Comparison of ENCODE assay signal across 35 cellular contexts in genomic region chr15:81785181-81785580, GRCh38.
"Had no signal": no experiment of that assay in that cellular context is flagged by ENCODE, and none has a peak within 500 bp of the region (broad histone marks: within the 10 kb centered on the region; RNA-seq: fewer than 3 reads in every experiment).

No MANE protein-coding gene starts in this region.

- H3K27ac ChIP-seq: Peyer's patch, VCaP had no signal

- DNase-seq: activated CD4-positive, alpha-beta T cell treated with anti-CD3 and anti-CD28 coated beads for 36 hours; activated CD4-positive, alpha-beta T cell treated with anti-CD3 and anti-CD28 coated beads, Interleukin-2, amount 10 ng/mL, durations not matched to agents 7 days and 5 days; activated CD4-positive, alpha-beta T cell treated with anti-CD3 and anti-CD28 coated beads, Interleukin-2, amount 50 U/mL, for 48 hours; activated CD8-positive, alpha-beta T cell treated with anti-CD3 and anti-CD28 coated beads, Interleukin-2, amount 10 ng/mL, durations not matched to agents 7 days and 5 days; activated effector memory CD4-positive, alpha-beta T cell treated with Interleukin-2 at 50 U/mL for 16 hours; activated naive CD4-positive, alpha-beta T cell treated with anti-CD3 and anti-CD28 coated beads, Interleukin-2, amount 10 ng/mL, durations not matched to agents 7 days and 5 days; activated naive CD8-positive, alpha-beta T cell treated with anti-CD3 and anti-CD28 coated beads, Interleukin-2, amount 50 U/mL, for 24 hours; activated T-cell treated with anti-CD3 and anti-CD28 coated beads, Interleukin-2, amount 50 U/mL, for 4 hours; anterior cingulate cortex; central memory CD4-positive, alpha-beta T cell; KG1; MM.1S; MV-4-11; NCI-H1092; NCI-H1417; NCI-H146; NCI-H187; NCI-H2029 treated with DMSO at 0.1 percent for 48 hours; NCI-H2107; NCI-H2171; NCI-H510A; NCI-H69; NK-92 treated with Interleukin-12 subunit alpha and Interleukin-12 subunit beta, amount 100 ng/mL, for 24 hours; PC-3; Peyer's patch; RPMI8226; SHP77 treated with DMSO at 0.1 percent for 48 hours; T-cell; T-helper 2 cell; T-helper 9 cell had no signal

- H3K9me3 ChIP-seq: Peyer's patch had no signal

- H3K36me3 ChIP-seq: Peyer's patch had no signal

- H3K9me3 Mint-ChIP-seq: activated CD4-positive, alpha-beta T cell treated with anti-CD3 and anti-CD28 coated beads, Interleukin-2, amount 10 ng/mL, durations not matched to agents 7 days and 5 days; activated naive CD4-positive, alpha-beta T cell treated with anti-CD3 and anti-CD28 coated beads, Interleukin-2, amount 10 ng/mL, durations not matched to agents 7 days and 5 days; activated naive CD8-positive, alpha-beta T cell treated with anti-CD3 and anti-CD28 coated beads, Interleukin-2, amount 50 U/mL, for 24 hours; activated T-cell treated with anti-CD3 and anti-CD28 coated beads, Interleukin-2, amount 50 U/mL, for 4 hours; activated T-helper 1 cell treated with anti-CD3 and anti-CD28 coated beads, Interleukin-12 subunit alpha, Interleukin-12 subunit beta, Interleukin-2, Interleukin-4 antibody, amounts not matched to agents 30 ng/mL and 10 ng/mL and 1 ng/mL, durations not matched to agents 14 hours and 24 hours and 36 hours; T-cell had no signal

- H3K4me1 ChIP-seq: Peyer's patch had no signal

- H3K36me3 Mint-ChIP-seq: activated naive CD4-positive, alpha-beta T cell treated with anti-CD3 and anti-CD28 coated beads, Interleukin-2, amount 10 ng/mL, durations not matched to agents 7 days and 5 days; activated naive CD8-positive, alpha-beta T cell; T-cell had no signal

- ATAC-seq: activated CD4-positive, alpha-beta T cell treated with anti-CD3 and anti-CD28 coated beads for 36 hours; activated CD8-positive, alpha-beta T cell treated with anti-CD3 and anti-CD28 coated beads, Interleukin-2, amount 10 ng/mL, durations not matched to agents 7 days and 5 days; activated naive CD8-positive, alpha-beta T cell treated with anti-CD3 and anti-CD28 coated beads, Interleukin-2, amount 50 U/mL, for 24 hours; activated T-cell treated with anti-CD3 and anti-CD28 coated beads, Interleukin-2, amount 50 U/mL, for 4 hours; PC-3; SK-N-SH treated with all-trans-retinoic acid at 6 μM for 48 hours; T-cell had no signal

- H3K4me3 Mint-ChIP-seq: activated CD4-positive, alpha-beta T cell treated with anti-CD3 and anti-CD28 coated beads for 36 hours; activated CD4-positive, alpha-beta T cell treated with anti-CD3 and anti-CD28 coated beads, Interleukin-2, amount 10 ng/mL, durations not matched to agents 7 days and 5 days; activated CD8-positive, alpha-beta T cell treated with anti-CD3 and anti-CD28 coated beads, Interleukin-2, amount 10 ng/mL, durations not matched to agents 7 days and 5 days; activated naive CD4-positive, alpha-beta T cell treated with anti-CD3 and anti-CD28 coated beads, Interleukin-2, amount 10 ng/mL, durations not matched to agents 7 days and 5 days; activated naive CD8-positive, alpha-beta T cell; activated naive CD8-positive, alpha-beta T cell treated with anti-CD3 and anti-CD28 coated beads, Interleukin-2, amount 50 U/mL, for 24 hours; activated T-cell treated with anti-CD3 and anti-CD28 coated beads, Interleukin-2, amount 50 U/mL, for 4 hours; activated T-helper 1 cell treated with anti-CD3 and anti-CD28 coated beads, Interleukin-12 subunit alpha, Interleukin-12 subunit beta, Interleukin-2, Interleukin-4 antibody, amounts not matched to agents 30 ng/mL and 10 ng/mL and 1 ng/mL, durations not matched to agents 14 hours and 24 hours and 36 hours; brain; T-cell had no signal

- H3K27me3 ChIP-seq: Peyer's patch had no signal

- H3K27ac Mint-ChIP-seq: activated CD4-positive, alpha-beta T cell treated with anti-CD3 and anti-CD28 coated beads for 36 hours; activated CD4-positive, alpha-beta T cell treated with anti-CD3 and anti-CD28 coated beads, Interleukin-2, amount 10 ng/mL, durations not matched to agents 7 days and 5 days; activated CD8-positive, alpha-beta T cell treated with anti-CD3 and anti-CD28 coated beads, Interleukin-2, amount 10 ng/mL, durations not matched to agents 7 days and 5 days; activated naive CD4-positive, alpha-beta T cell treated with anti-CD3 and anti-CD28 coated beads, Interleukin-2, amount 10 ng/mL, durations not matched to agents 7 days and 5 days; activated naive CD8-positive, alpha-beta T cell; activated naive CD8-positive, alpha-beta T cell treated with anti-CD3 and anti-CD28 coated beads, Interleukin-2, amount 50 U/mL, for 24 hours; activated T-helper 1 cell treated with anti-CD3 and anti-CD28 coated beads, Interleukin-12 subunit alpha, Interleukin-12 subunit beta, Interleukin-2, Interleukin-4 antibody, amounts not matched to agents 30 ng/mL and 10 ng/mL and 1 ng/mL, durations not matched to agents 14 hours and 24 hours and 36 hours; T-cell had no signal

- H3K4me3 ChIP-seq: Peyer's patch had no signal

- H3K27me3 Mint-ChIP-seq: activated naive CD4-positive, alpha-beta T cell treated with anti-CD3 and anti-CD28 coated beads, Interleukin-2, amount 10 ng/mL, durations not matched to agents 7 days and 5 days had no signal

- H3K4me1 Mint-ChIP-seq: activated CD4-positive, alpha-beta T cell treated with anti-CD3 and anti-CD28 coated beads for 36 hours; activated CD4-positive, alpha-beta T cell treated with anti-CD3 and anti-CD28 coated beads, Interleukin-2, amount 10 ng/mL, durations not matched to agents 7 days and 5 days; activated naive CD4-positive, alpha-beta T cell treated with anti-CD3 and anti-CD28 coated beads, Interleukin-2, amount 10 ng/mL, durations not matched to agents 7 days and 5 days; activated naive CD8-positive, alpha-beta T cell treated with anti-CD3 and anti-CD28 coated beads, Interleukin-2, amount 50 U/mL, for 24 hours; brain; T-cell had no signal
